ENCODE assay signal across 8 cellular contexts in the genomic region with DNA sequence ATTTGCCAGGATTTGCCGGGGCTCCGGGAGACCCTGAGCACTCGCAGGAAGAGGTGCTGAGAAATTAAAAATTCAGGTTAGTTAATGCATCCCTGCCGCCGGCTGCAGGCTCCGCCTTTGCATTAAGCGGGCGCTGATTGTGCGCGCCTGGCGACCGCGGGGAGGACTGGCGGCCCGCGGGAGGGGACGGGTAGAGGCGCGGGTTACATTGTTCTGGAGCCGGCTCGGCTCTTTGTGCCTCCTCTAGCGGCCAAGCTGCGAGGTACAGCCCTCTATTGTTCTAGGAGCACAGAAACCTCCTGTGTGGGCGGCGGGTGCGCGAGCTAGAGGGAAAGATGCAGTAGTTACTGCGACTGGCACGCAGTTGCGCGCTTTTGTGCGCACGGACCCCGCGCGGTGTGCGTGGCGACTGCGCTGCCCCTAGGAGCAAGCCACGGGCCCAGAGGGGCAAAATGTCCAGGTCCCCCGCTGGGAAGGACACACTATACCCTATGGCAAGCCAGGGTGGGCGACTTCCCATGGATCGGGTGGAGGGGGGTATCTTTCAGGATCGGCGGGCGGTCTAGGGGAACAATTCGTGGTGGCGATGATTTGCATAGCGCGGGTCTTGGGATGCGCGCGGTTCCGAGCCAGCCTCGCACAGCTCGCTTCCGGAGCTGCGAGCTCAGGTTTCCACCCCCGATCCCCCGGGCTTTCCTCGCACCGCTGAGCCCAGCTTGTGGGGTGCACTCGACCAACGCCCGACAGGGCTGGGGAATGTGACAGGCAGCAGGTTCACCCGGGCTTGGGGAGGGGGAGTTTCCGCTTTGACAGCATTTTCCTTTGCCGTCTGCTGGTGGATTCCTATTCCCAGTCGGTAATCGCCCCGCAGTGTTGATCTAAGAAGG. TPM values are rescaled to one million over a fixed set of nuclear protein-coding genes. Genes with fewer than 3 reads are reported as not detected.
A peak's percentile ranks its signal among the peaks of the same experiment; 100 is the strongest.
DNase-seq lines count a peak whose midpoint lies in the region; ATAC-seq and TF ChIP-seq lines count a peak whose summit lies in the region.

No MANE protein-coding gene starts in this region.

- H3K4ac ChIP-seq in mesendoderm (ENCODE audit: low read depth, low read length) = no peak overlapping the region

- no peak overlapping the region for H4K5ac ChIP-seq in mesendoderm (ENCODE audit: low read length)

- H3K79me1 ChIP-seq in mesendoderm (ENCODE audit: low read length) = no peaks in the 10 kb centered on the region

- H2BK5ac ChIP-seq in mesendoderm (ENCODE audit: low read length) = no peak overlapping the region

- peak overlapping the region; percentile 27 for H3K4me3 Mint-ChIP-seq in stimulated activated naive CD8-positive, alpha-beta T cell treated with anti-CD3 and anti-CD28 coated beads, Interleukin-15, Interleukin-2, amounts not matched to agents 100 ng/mL and 50 ng/mL, for 24 hours

- no peak overlapping the region for H4K8ac ChIP-seq in mesendoderm (ENCODE audit: low read depth, low read length)

- no peaks in the 10 kb centered on the region for H3K79me2 ChIP-seq in mesendoderm (ENCODE audit: control insufficient read depth, insufficient read depth, low read length)

- peaks cover 25 to 40% (median 32%) of the 10 kb centered on the region in 10 experiments for H3K4me1 ChIP-seq in BLaER1 treated with 17β-estradiol and CSF1 and Interleukin-3, amounts not matched to agents 10 nM and 100 nM
- H3K4me1 ChIP-seq in mesendoderm (ENCODE audit: control insufficient read depth, low read depth, low read length) = peaks cover 9% of the 10 kb centered on the region

- H3K9me3 ChIP-seq in BLaER1 treated with 17β-estradiol and CSF1 and Interleukin-3, amounts not matched to agents 10 nM and 100 nM (replicated peaks in 1 of 11) = peaks cover 0 to 10% (median 0%) of the 10 kb centered on the region in 11 experiments; a peak in 6 of 22 replicates

- DNase-seq in NCI-H1092 treated with DMSO at 0.1 percent for 48 hours (lab: John Stamatoyannopoulos, UW) = peak; percentile 95
- DNase-seq in dedifferentiated amniotic fluid mesenchymal stem cell (ENCODE audit: extremely low spot score) = peak; percentile 60
- DNase-seq in mesendoderm = peak; percentile 93
- DNase-seq in NCI-H146 (lab: John Stamatoyannopoulos, UW) = no peak

- no peaks in the 10 kb centered on the region for H3K36me3 ChIP-seq in BLaER1 treated with 17β-estradiol and CSF1 and Interleukin-3, amounts not matched to agents 10 nM and 100 nM
- no peaks in the 10 kb centered on the region for H3K36me3 ChIP-seq in mesendoderm (ENCODE audit: control insufficient read depth, insufficient read depth, low read length)

- peaks cover 58% of the 10 kb centered on the region for H3K4me1 Mint-ChIP-seq in stimulated activated naive CD8-positive, alpha-beta T cell treated with anti-CD3 and anti-CD28 coated beads, Interleukin-15, Interleukin-2, amounts not matched to agents 100 ng/mL and 50 ng/mL, for 24 hours (ENCODE audit: low read depth)

- no CpG with 5 or more reads among the region's 71 CpGs for WGBS in mesendoderm (ENCODE audit: extremely low coverage, insufficient coverage, low lambda C conversion rate)

- no peaks in the 10 kb centered on the region for H3K9me3 Mint-ChIP-seq in stimulated activated naive CD8-positive, alpha-beta T cell treated with anti-CD3 and anti-CD28 coated beads, Interleukin-15, Interleukin-2, amounts not matched to agents 100 ng/mL and 50 ng/mL, for 24 hours

- H3K4me3 ChIP-seq in BLaER1 treated with 17β-estradiol and CSF1 and Interleukin-3, amounts not matched to agents 10 nM and 100 nM = peak overlapping the region; percentile 54 to 73 (median 64)
- H3K4me3 ChIP-seq in mesendoderm (ENCODE audit: low read length) = peak overlapping the region; percentile 37

- peaks cover 89 to 94% (median 94%) of the 10 kb centered on the region in 11 experiments for H3K27me3 ChIP-seq in BLaER1 treated with 17β-estradiol and CSF1 and Interleukin-3, amounts not matched to agents 10 nM and 100 nM
- peaks cover 70% of the 10 kb centered on the region for H3K27me3 ChIP-seq in mesendoderm (ENCODE audit: insufficient read depth, low read length, poor library complexity)

- peak; percentile 61 for ATAC-seq in GM19372 (IDR thresholded peaks at IDR 0.05; ENCODE audit: low read depth, unreplicated experiment)
- peak; percentile 86 for ATAC-seq in SK-N-SH treated with all-trans-retinoic acid at 6 μM for 48 hours

- 0 out of 22 replicates have a peak overlapping the region, but pooled peaks of 1 of the 11 experiments have one; percentile 19 for H3K27ac ChIP-seq in BLaER1 treated with 17β-estradiol and CSF1 and Interleukin-3, amounts not matched to agents 10 nM and 100 nM
- no peak overlapping the region for H3K27ac ChIP-seq in mesendoderm (ENCODE audit: low read depth, low read length)

- no peak overlapping the region for H2BK120ac ChIP-seq in mesendoderm (ENCODE audit: low read depth, low read length)

- H3K9ac ChIP-seq in BLaER1 treated with 17β-estradiol and CSF1 and Interleukin-3, amounts not matched to agents 10 nM and 100 nM = peak overlapping the region in 10 of 11 experiments; percentile 13 to 73 (median 50); a peak in 19 of 22 replicates
- peak overlapping the region; percentile 53 for H3K9ac ChIP-seq in mesendoderm (ENCODE audit: low read length)

- no peak overlapping the region for H2BK15ac ChIP-seq in mesendoderm (replicated peaks; ENCODE audit: low read depth)

- H3K27ac Mint-ChIP-seq in stimulated activated naive CD8-positive, alpha-beta T cell treated with anti-CD3 and anti-CD28 coated beads, Interleukin-15, Interleukin-2, amounts not matched to agents 100 ng/mL and 50 ng/mL, for 24 hours = peak overlapping the region; percentile 65

- H2AK5ac ChIP-seq in mesendoderm (ENCODE audit: low read length) = no peak overlapping the region

- H3K18ac ChIP-seq in mesendoderm (ENCODE audit: low read length) = no peak overlapping the region

- H3K56ac ChIP-seq in mesendoderm (ENCODE audit: low read length) = peak overlapping the region; percentile 80

- no peak overlapping the region for H3K23ac ChIP-seq in mesendoderm (ENCODE audit: low read length)

- H3K36me3 Mint-ChIP-seq in stimulated activated naive CD8-positive, alpha-beta T cell treated with anti-CD3 and anti-CD28 coated beads, Interleukin-15, Interleukin-2, amounts not matched to agents 100 ng/mL and 50 ng/mL, for 24 hours (ENCODE audit: low read depth) = no peaks in the 10 kb centered on the region

- H3K4me2 ChIP-seq in BLaER1 treated with 17β-estradiol and CSF1 and Interleukin-3, amounts not matched to agents 10 nM and 100 nM = peak overlapping the region; percentile 92 to 100 (median 98)
- H3K4me2 ChIP-seq in mesendoderm (ENCODE audit: low read length) = peak overlapping the region; percentile 96

- peaks cover 90% of the 10 kb centered on the region for H3K27me3 Mint-ChIP-seq in stimulated activated naive CD8-positive, alpha-beta T cell treated with anti-CD3 and anti-CD28 coated beads, Interleukin-15, Interleukin-2, amounts not matched to agents 100 ng/mL and 50 ng/mL, for 24 hours

- peaks cover 0 to 59% (median 36%) of the 10 kb centered on the region in 11 experiments; a peak in 15 of 22 replicates for H4K20me1 ChIP-seq in BLaER1 treated with 17β-estradiol and CSF1 and Interleukin-3, amounts not matched to agents 10 nM and 100 nM

TF ChIP-seq in SK-N-SH treated with all-trans-retinoic acid at 6 μM for 48 hours, 23 proteins besides CTCF, POLR2A, EP300 and RAD21 (continues in another document):
- TF ChIP-seq RARB (CRISPR knock-in tag; IDR thresholded peaks at IDR 0.05) = no peak
- TF ChIP-seq CSDC2 (CRISPR knock-in tag; IDR thresholded peaks at IDR 0.05) = no peak
- TF ChIP-seq, protein P1, sequence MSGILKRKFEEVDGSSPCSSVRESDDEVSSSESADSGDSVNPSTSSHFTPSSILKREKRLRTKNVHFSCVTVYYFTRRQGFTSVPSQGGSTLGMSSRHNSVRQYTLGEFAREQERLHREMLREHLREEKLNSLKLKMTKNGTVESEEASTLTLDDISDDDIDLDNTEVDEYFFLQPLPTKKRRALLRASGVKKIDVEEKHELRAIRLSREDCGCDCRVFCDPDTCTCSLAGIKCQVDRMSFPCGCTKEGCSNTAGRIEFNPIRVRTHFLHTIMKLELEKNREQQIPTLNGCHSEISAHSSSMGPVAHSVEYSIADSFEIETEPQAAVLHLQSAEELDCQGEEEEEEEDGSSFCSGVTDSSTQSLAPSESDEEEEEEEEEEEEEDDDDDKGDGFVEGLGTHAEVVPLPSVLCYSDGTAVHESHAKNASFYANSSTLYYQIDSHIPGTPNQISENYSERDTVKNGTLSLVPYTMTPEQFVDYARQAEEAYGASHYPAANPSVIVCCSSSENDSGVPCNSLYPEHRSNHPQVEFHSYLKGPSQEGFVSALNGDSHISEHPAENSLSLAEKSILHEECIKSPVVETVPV (CRISPR knock-in tag; IDR thresholded peaks at IDR 0.05) = no peak
- TF ChIP-seq, protein P2, sequence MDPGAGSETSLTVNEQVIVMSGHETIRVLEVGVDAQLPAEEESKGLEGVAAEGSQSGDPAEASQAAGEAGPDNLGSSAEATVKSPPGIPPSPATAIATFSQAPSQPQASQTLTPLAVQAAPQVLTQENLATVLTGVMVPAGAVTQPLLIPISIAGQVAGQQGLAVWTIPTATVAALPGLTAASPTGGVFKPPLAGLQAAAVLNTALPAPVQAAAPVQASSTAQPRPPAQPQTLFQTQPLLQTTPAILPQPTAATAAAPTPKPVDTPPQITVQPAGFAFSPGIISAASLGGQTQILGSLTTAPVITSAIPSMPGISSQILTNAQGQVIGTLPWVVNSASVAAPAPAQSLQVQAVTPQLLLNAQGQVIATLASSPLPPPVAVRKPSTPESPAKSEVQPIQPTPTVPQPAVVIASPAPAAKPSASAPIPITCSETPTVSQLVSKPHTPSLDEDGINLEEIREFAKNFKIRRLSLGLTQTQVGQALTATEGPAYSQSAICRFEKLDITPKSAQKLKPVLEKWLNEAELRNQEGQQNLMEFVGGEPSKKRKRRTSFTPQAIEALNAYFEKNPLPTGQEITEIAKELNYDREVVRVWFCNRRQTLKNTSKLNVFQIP (CRISPR knock-in tag; IDR thresholded peaks at IDR 0.05; ENCODE audit: borderline replicate concordance, low read depth) = no peak
- no peak for TF ChIP-seq ESRRG (CRISPR knock-in tag; IDR thresholded peaks at IDR 0.05)
- no peak for TF ChIP-seq ZNF8 (CRISPR knock-in tag; IDR thresholded peaks at IDR 0.05)
- no peak for TF ChIP-seq GLIS3 (CRISPR knock-in tag; IDR thresholded peaks at IDR 0.05)
- TF ChIP-seq ZNF70 (CRISPR knock-in tag; IDR thresholded peaks at IDR 0.05) = no peak
- no peak for TF ChIP-seq BACH2 (CRISPR knock-in tag; IDR thresholded peaks at IDR 0.05; ENCODE audit: borderline replicate concordance)

RNA-seq across cellular contexts. Expression of a gene that starts 2.9 kb away (rescaled TPM):
- 1.7 TPM for polyA plus RNA-seq in mesendoderm (2013, experiment 1 of 2)
- 1.6 TPM for polyA plus RNA-seq in mesendoderm (2013, experiment 2 of 2)
